ENCODE assay signal across 8 cellular contexts in genomic region chr2:69914235-69915049, GRCh38. TPM values are rescaled to one million over a fixed set of nuclear protein-coding genes. Genes with fewer than 3 reads are reported as not detected.
DNase-seq lines count a peak whose midpoint lies in the region; ATAC-seq and TF ChIP-seq lines count a peak whose summit lies in the region.

No MANE protein-coding gene starts in this region.

- peak; percentile 87 for ATAC-seq in HG02588 (IDR thresholded peaks at IDR 0.05; ENCODE audit: unreplicated experiment)
- peak; percentile 94 for ATAC-seq in SK-N-SH treated with all-trans-retinoic acid at 6 μM for 48 hours

- peak overlapping the region; percentile 83 for H3K4me3 Mint-ChIP-seq in activated naive CD8-positive, alpha-beta T cell treated with anti-CD3 and anti-CD28 coated beads for 36 hours
- peak overlapping the region; percentile 85 for H3K4me3 Mint-ChIP-seq in glutamatergic neuron (ENCODE audit: unreplicated experiment)

- H3K36me3 ChIP-seq in osteoblast (ENCODE audit: insufficient read depth, low read length) (peaks cover 25% of the 10 kb centered on the region), thymus (ENCODE audit: control insufficient read depth, insufficient read depth) (peaks cover 7% of the 10 kb centered on the region)

- peak overlapping the region; percentile 72 for H2AFZ ChIP-seq in osteoblast (ENCODE audit: low read length)

- H3K9me3 ChIP-seq in osteoblast (ENCODE audit: low read depth, low read length) (no peaks in the 10 kb centered on the region), thymus (ENCODE audit: control insufficient read depth) (no peaks in the 10 kb centered on the region)

- no peaks in the 10 kb centered on the region for H3K27me3 Mint-ChIP-seq in activated naive CD8-positive, alpha-beta T cell treated with anti-CD3 and anti-CD28 coated beads for 36 hours
- peaks cover 5% of the 10 kb centered on the region for H3K27me3 Mint-ChIP-seq in glutamatergic neuron (ENCODE audit: unreplicated experiment)

- peak; percentile 98 for DNase-seq in GM10266 (ENCODE audit: extremely low spot score)
- peak; percentile 99 for DNase-seq in NCI-H1092 (lab: John Stamatoyannopoulos, UW)
- peak; percentile 99 for DNase-seq in activated naive CD8-positive, alpha-beta T cell treated with anti-CD3 and anti-CD28 coated beads for 36 hours
- DNase-seq in glutamatergic neuron = peak; percentile 99
- DNase-seq in osteoblast (ENCODE audit: insufficient read length, low spot score, missing footprints) = peak; percentile 97

- H3K4me2 ChIP-seq in osteoblast (ENCODE audit: insufficient read depth, low read length) = peak overlapping the region; percentile 93

- peaks cover 28% of the 10 kb centered on the region for H3K79me2 ChIP-seq in osteoblast (ENCODE audit: insufficient read depth, low read length)

- no peaks in the 10 kb centered on the region for H3K9me3 Mint-ChIP-seq in activated naive CD8-positive, alpha-beta T cell treated with anti-CD3 and anti-CD28 coated beads for 36 hours
- peaks cover 5% of the 10 kb centered on the region for H3K9me3 Mint-ChIP-seq in glutamatergic neuron (ENCODE audit: unreplicated experiment)

- under 1% methylated on average over 57 of the region's 57 CpGs for WGBS in thymus

- H3K36me3 Mint-ChIP-seq in activated naive CD8-positive, alpha-beta T cell treated with anti-CD3 and anti-CD28 coated beads for 36 hours = peaks cover 4% of the 10 kb centered on the region
- no peaks in the 10 kb centered on the region for H3K36me3 Mint-ChIP-seq in glutamatergic neuron (ENCODE audit: unreplicated experiment)

- no peaks in the 10 kb centered on the region for H4K20me1 ChIP-seq in osteoblast (ENCODE audit: insufficient read depth, low read length)

- H3K27me3 ChIP-seq in osteoblast (ENCODE audit: insufficient read depth, low read length) (no peaks in the 10 kb centered on the region), thymus (ENCODE audit: control insufficient read depth, insufficient read depth) (no peaks in the 10 kb centered on the region)

- H3K27ac Mint-ChIP-seq in activated naive CD8-positive, alpha-beta T cell treated with anti-CD3 and anti-CD28 coated beads for 36 hours = peak overlapping the region; percentile 92
- H3K27ac Mint-ChIP-seq in glutamatergic neuron (ENCODE audit: unreplicated experiment) = peak overlapping the region; percentile 95

- H3K27ac ChIP-seq in osteoblast (ENCODE audit: low read depth, low read length) (peak overlapping the region; percentile 93), thymus (ENCODE audit: low read depth) (peak overlapping the region; percentile 96)

- H3K4me3 ChIP-seq in osteoblast (ENCODE audit: insufficient read depth, low read length) (peak overlapping the region; percentile 91), thymus (ENCODE audit: low read length) (peak overlapping the region; percentile 97)

- H3K4me1 ChIP-seq in osteoblast (ENCODE audit: insufficient read depth, low read length) (peaks cover 34% of the 10 kb centered on the region), thymus (ENCODE audit: control insufficient read depth, insufficient read depth, low read length) (peaks cover 10% of the 10 kb centered on the region)

- TF ChIP-seq CTCF in GM10266 (IDR thresholded peaks at IDR 0.05; ENCODE audit: control insufficient read depth, insufficient read depth, low read depth, missing control alignments) (peak; percentile 48), glutamatergic neuron (IDR thresholded peaks at IDR 0.05; ENCODE audit: partially characterized antibody, unreplicated experiment) (no peak), osteoblast (IDR thresholded peaks at IDR 0.05; ENCODE audit: extremely low read depth, low read depth, low read length) (no peak)

- peaks cover 28% of the 10 kb centered on the region for H3K4me1 Mint-ChIP-seq in activated naive CD8-positive, alpha-beta T cell treated with anti-CD3 and anti-CD28 coated beads for 36 hours
- no peaks in the 10 kb centered on the region for H3K4me1 Mint-ChIP-seq in glutamatergic neuron (ENCODE audit: low read depth, unreplicated experiment)

TF ChIP-seq in SK-N-SH treated with all-trans-retinoic acid at 6 μM for 48 hours, 23 proteins besides CTCF, POLR2A, EP300 and RAD21 (continues in another document):
- TF ChIP-seq PPARA (CRISPR knock-in tag; IDR thresholded peaks at IDR 0.05; ENCODE audit: borderline replicate concordance) (peak; percentile 46; the same call in 1 of the 2 replicates), ZFP3 (CRISPR knock-in tag; IDR thresholded peaks at IDR 0.05) (peak; percentile 74), TCF4 (CRISPR knock-in tag; IDR thresholded peaks at IDR 0.05; ENCODE audit: borderline replicate concordance) (peak; percentile 49; the same call in 1 of the 2 replicates), GLIS3 (CRISPR knock-in tag; IDR thresholded peaks at IDR 0.05) (peak; percentile 80; the same call in 1 of the 2 replicates)
- TF ChIP-seq, protein P1, sequence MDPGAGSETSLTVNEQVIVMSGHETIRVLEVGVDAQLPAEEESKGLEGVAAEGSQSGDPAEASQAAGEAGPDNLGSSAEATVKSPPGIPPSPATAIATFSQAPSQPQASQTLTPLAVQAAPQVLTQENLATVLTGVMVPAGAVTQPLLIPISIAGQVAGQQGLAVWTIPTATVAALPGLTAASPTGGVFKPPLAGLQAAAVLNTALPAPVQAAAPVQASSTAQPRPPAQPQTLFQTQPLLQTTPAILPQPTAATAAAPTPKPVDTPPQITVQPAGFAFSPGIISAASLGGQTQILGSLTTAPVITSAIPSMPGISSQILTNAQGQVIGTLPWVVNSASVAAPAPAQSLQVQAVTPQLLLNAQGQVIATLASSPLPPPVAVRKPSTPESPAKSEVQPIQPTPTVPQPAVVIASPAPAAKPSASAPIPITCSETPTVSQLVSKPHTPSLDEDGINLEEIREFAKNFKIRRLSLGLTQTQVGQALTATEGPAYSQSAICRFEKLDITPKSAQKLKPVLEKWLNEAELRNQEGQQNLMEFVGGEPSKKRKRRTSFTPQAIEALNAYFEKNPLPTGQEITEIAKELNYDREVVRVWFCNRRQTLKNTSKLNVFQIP (CRISPR knock-in tag; IDR thresholded peaks at IDR 0.05; ENCODE audit: borderline replicate concordance, low read depth) = 0 out of 2 replicates have a peak, but pooled peaks have one; percentile 66
- TF ChIP-seq, protein P2, sequence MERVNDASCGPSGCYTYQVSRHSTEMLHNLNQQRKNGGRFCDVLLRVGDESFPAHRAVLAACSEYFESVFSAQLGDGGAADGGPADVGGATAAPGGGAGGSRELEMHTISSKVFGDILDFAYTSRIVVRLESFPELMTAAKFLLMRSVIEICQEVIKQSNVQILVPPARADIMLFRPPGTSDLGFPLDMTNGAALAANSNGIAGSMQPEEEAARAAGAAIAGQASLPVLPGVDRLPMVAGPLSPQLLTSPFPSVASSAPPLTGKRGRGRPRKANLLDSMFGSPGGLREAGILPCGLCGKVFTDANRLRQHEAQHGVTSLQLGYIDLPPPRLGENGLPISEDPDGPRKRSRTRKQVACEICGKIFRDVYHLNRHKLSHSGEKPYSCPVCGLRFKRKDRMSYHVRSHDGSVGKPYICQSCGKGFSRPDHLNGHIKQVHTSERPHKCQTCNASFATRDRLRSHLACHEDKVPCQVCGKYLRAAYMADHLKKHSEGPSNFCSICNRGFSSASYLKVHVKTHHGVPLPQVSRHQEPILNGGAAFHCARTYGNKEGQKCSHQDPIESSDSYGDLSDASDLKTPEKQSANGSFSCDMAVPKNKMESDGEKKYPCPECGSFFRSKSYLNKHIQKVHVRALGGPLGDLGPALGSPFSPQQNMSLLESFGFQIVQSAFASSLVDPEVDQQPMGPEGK (CRISPR knock-in tag; IDR thresholded peaks at IDR 0.05; ENCODE audit: borderline replicate concordance) = peak; percentile 41; the same call in 1 of the 2 replicates
- TF ChIP-seq, protein P3, sequence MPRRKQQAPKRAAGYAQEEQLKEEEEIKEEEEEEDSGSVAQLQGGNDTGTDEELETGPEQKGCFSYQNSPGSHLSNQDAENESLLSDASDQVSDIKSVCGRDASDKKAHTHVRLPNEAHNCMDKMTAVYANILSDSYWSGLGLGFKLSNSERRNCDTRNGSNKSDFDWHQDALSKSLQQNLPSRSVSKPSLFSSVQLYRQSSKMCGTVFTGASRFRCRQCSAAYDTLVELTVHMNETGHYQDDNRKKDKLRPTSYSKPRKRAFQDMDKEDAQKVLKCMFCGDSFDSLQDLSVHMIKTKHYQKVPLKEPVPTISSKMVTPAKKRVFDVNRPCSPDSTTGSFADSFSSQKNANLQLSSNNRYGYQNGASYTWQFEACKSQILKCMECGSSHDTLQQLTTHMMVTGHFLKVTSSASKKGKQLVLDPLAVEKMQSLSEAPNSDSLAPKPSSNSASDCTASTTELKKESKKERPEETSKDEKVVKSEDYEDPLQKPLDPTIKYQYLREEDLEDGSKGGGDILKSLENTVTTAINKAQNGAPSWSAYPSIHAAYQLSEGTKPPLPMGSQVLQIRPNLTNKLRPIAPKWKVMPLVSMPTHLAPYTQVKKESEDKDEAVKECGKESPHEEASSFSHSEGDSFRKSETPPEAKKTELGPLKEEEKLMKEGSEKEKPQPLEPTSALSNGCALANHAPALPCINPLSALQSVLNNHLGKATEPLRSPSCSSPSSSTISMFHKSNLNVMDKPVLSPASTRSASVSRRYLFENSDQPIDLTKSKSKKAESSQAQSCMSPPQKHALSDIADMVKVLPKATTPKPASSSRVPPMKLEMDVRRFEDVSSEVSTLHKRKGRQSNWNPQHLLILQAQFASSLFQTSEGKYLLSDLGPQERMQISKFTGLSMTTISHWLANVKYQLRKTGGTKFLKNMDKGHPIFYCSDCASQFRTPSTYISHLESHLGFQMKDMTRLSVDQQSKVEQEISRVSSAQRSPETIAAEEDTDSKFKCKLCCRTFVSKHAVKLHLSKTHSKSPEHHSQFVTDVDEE (CRISPR knock-in tag; IDR thresholded peaks at IDR 0.05) = peak; percentile 16; the same call in 1 of the 2 replicates

RNA-seq across cellular contexts. Expression of gene MXD1, which starts 0.5 kb away (rescaled TPM):
- 1 to 10 TPM; 5.0 to 6.3 TPM for total RNA-seq in activated naive CD8-positive, alpha-beta T cell treated with anti-CD3 and anti-CD28 coated beads for 36 hours
- total RNA-seq in glutamatergic neuron (ENCODE audit: unreplicated experiment) (15.8 TPM), osteoblast (13.8 and 14.5 TPM in 2 replicates)
- 12.8 TPM for polyA plus RNA-seq in thymus

RNA-seq across cellular contexts. Expression of gene SNRNP27, which starts 20.7 kb away (rescaled TPM):
- 10 to 100 TPM; 61.0 to 61.8 TPM for total RNA-seq in activated naive CD8-positive, alpha-beta T cell treated with anti-CD3 and anti-CD28 coated beads for 36 hours
- total RNA-seq in glutamatergic neuron (ENCODE audit: unreplicated experiment) = 93.7 TPM
- 35.1 and 38.6 TPM in 2 replicates for total RNA-seq in osteoblast
- polyA plus RNA-seq in thymus = 64.3 TPM

RNA-seq across cellular contexts. Expression of gene ASPRV1, which starts 47.0 kb away (rescaled TPM):
- under 1 TPM; 0.54 to 0.74 TPM for total RNA-seq in activated naive CD8-positive, alpha-beta T cell treated with anti-CD3 and anti-CD28 coated beads for 36 hours
- total RNA-seq in glutamatergic neuron (ENCODE audit: unreplicated experiment) (2.5 TPM), osteoblast (0.29 and 0.72 TPM in 2 replicates)
- 7.1 TPM for polyA plus RNA-seq in thymus

Comparison
In these comparisons a context has a peak if more than half of its experiments do, and no peak if none do; other contexts are left out.
1. Peak in every context shown above with its lines: DNase-seq, ATAC-seq, H3K4me3 ChIP-seq and H3K27ac ChIP-seq.